ENCODE assay signal across 18 cellular contexts in genomic region chr11:87356428-87356827, GRCh38.
"Had no signal": no experiment of that assay in that cellular context is flagged by ENCODE, and none has a peak within 500 bp of the region (broad histone marks: within the 10 kb centered on the region; RNA-seq: fewer than 3 reads in every experiment).

No MANE protein-coding gene starts in this region.

- H3K27ac ChIP-seq: esophagus squamous epithelium, hepatocyte, thyroid gland, vagina had no signal

- ATAC-seq: activated CD8-positive, alpha-beta T cell treated with anti-CD3 and anti-CD28 coated beads, Interleukin-2, amount 10 ng/mL, durations not matched to agents 7 days and 5 days; activated naive CD4-positive, alpha-beta T cell treated with anti-CD3 and anti-CD28 coated beads, Interleukin-2, amount 50 U/mL, for 72 hours; left lobe of liver; natural killer cell; stimulated activated memory B cell treated with anti-CD40 and anti-IgM and Interleukin-4, amounts not matched to agents 10 μg/mL and 1 μg/mL and 100 μg/mL, for 72 hours had no signal

- H3K36me3 ChIP-seq: esophagus squamous epithelium, thyroid gland, vagina had no signal

- H3K9me3 ChIP-seq: esophagus squamous epithelium, thyroid gland, vagina had no signal

- H3K27me3 ChIP-seq: esophagus squamous epithelium, hepatocyte, thyroid gland, vagina had no signal

- FAIRE-seq: colon had no signal

- DNase-seq: activated B cell treated with CpG ODN at 0.5 μM for 24 hours; activated CD4-positive, alpha-beta T cell treated with anti-CD3 and anti-CD28 coated beads for 48 hours; activated CD8-positive, alpha-beta memory T cell treated with anti-CD3 and anti-CD28 coated beads, Interleukin-2, amount 50 U/mL, for 4 hours; activated CD8-positive, alpha-beta T cell treated with anti-CD3 and anti-CD28 coated beads, Interleukin-2, amount 10 ng/mL, durations not matched to agents 7 days and 5 days; activated effector memory CD4-positive, alpha-beta T cell treated with anti-CD3 and anti-CD28 coated beads, Interleukin-2, amount 50 U/mL, for 16 hours; activated T-cell treated with anti-CD3 and anti-CD28 coated beads, Interleukin-2, amount 50 U/mL, for 48 hours; esophagus squamous epithelium; islet precursor cell; natural killer cell; nucleus accumbens; retina; thyroid gland had no signal

- H3K4me3 ChIP-seq: esophagus squamous epithelium, hepatocyte, thyroid gland, vagina had no signal
